In the genomic region with DNA sequence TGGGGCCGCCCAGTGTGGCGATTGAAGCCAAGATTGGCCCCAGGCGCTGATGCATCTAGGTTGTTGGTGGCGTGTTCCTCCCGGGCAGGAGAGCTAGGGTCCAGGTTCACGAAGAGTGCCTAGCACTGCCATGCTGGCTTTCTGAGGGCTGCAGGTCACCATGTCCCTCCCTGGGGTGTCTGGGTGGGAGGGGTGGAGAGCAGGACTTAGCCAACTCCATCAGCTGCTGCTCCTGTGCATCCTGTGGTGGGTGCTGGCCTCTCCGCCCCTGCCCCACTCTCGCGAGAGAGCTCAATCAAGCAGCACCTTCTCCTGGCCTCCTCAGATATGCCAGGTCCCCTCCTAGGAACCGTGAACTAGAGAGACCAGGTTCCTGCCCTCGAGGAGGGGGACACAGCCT, we compare ENCODE assay signal across 17 cellular contexts. TPM values are rescaled to one million over a fixed set of nuclear protein-coding genes. Genes with fewer than 3 reads are reported as not detected.
A peak's percentile ranks its signal among the peaks of the same experiment; 100 is the strongest.
DNase-seq lines count a peak whose midpoint lies in the region; ATAC-seq, FAIRE-seq and TF ChIP-seq lines count a peak whose summit lies in the region.
"Had no signal": no experiment of that assay in that cellular context is flagged by ENCODE, and none has a peak within 500 bp of the region (broad histone marks: within the 10 kb centered on the region; RNA-seq: fewer than 3 reads in every experiment).

No MANE protein-coding gene starts in this region.

- H3K4me3 ChIP-seq in HepG2 (replicated peaks in 1 of 3; ENCODE audit: insufficient read depth in 1 of 3, low read depth in 2 of 3, low read length in 3 of 3): no peak overlapping the region; a peak in 2 of 6 replicates
- H3K4me3 ChIP-seq in right lobe of liver: no peak overlapping the region
- H3K4me3 ChIP-seq: lung had no signal

- H3K36me3 Mint-ChIP-seq in T-helper 17 cell (ENCODE audit: low read depth) (no peaks in the 10 kb centered on the region), immature natural killer cell (no peaks in the 10 kb centered on the region)

- no peaks in the 10 kb centered on the region for H3K9me3 Mint-ChIP-seq in immature natural killer cell

- no peak for TF ChIP-seq POLR2A in HepG2 (IDR thresholded peaks at IDR 0.05; ENCODE audit: insufficient read depth in 1 of 2, low read depth in 2 of 2, low read length in 2 of 2)
- TF ChIP-seq POLR2A in right lobe of liver (IDR thresholded peaks at IDR 0.05): no peak

- TF ChIP-seq CTCF in HepG2 (CRISPR knock-in tag; IDR thresholded peaks at IDR 0.05) (no peak), right lobe of liver (IDR thresholded peaks at IDR 0.05) (no peak)

- H4K20me1 ChIP-seq in HepG2 (ENCODE audit: insufficient read depth, low read length): no peaks in the 10 kb centered on the region

- CTCF ChIA-PET in HepG2 (lab: Yijun Ruan, JAX; ENCODE audit: low intra/inter-chr PET ratio, low total read pairs): no interaction called here

- H3K4me2 ChIP-seq in HepG2 (ENCODE audit: low read depth, low read length): peak overlapping the region; percentile 98; the same call in 1 of the 2 replicates

- no peak for ATAC-seq in HepG2
- ATAC-seq in right lobe of liver: no peak
- no peak for ATAC-seq in T-helper 17 cell
- no peak for ATAC-seq in HG02938 (IDR thresholded peaks at IDR 0.05; ENCODE audit: unreplicated experiment)
- no peak for ATAC-seq in GM18870 (IDR thresholded peaks at IDR 0.05; ENCODE audit: unreplicated experiment)

- H3K36me3 ChIP-seq in HepG2 (replicated peaks in 1 of 2; ENCODE audit: control insufficient read depth in 1 of 2, insufficient read depth in 2 of 2, low read length in 2 of 2): peaks cover 3 to 4% of the 10 kb centered on the region in 2 experiments; a peak in 3 of 5 replicates
- no peaks in the 10 kb centered on the region for H3K36me3 ChIP-seq in right lobe of liver

- H2AFZ ChIP-seq in HepG2 (ENCODE audit: low read length): no peak overlapping the region

- no peaks in the 10 kb centered on the region for H3K9me3 ChIP-seq in HepG2 (ENCODE audit: low read length)
- no peaks in the 10 kb centered on the region for H3K9me3 ChIP-seq in right lobe of liver
- no peaks in the 10 kb centered on the region for H3K9me3 ChIP-seq in T-helper 17 cell (ENCODE audit: control insufficient read depth, low read length, poor library complexity, severe bottlenecking)
- H3K9me3 ChIP-seq: stomach had no signal

- H3K27ac Mint-ChIP-seq in T-helper 17 cell (peak overlapping the region; percentile 88), immature natural killer cell (peak overlapping the region in 1 of 6 donors; percentile 13)

- WGBS in HepG2 (ENCODE audit: low lambda C conversion rate): 98% methylated on average over 6 of the region's 11 CpGs
- WGBS in right lobe of liver (ENCODE audit: insufficient coverage, low coverage, low lambda C conversion rate, missing lambda C conversion rate): no CpG with 5 or more reads among the region's 11 CpGs

- peaks cover 30% of the 10 kb centered on the region for H3K79me2 ChIP-seq in HepG2 (ENCODE audit: insufficient read depth, low read length)

- in situ Hi-C loops in HepG2 (cut with HindIII; ENCODE audit: extremely low pct_ligation_motif_present, low pct_unique_long_range_greater_than_20kb): no loop called here

- no peak overlapping the region for H3K9ac ChIP-seq in HepG2 (ENCODE audit: insufficient read depth, low read depth, low read length)

- H3K4me1 Mint-ChIP-seq in T-helper 17 cell (peaks cover 34% of the 10 kb centered on the region), immature natural killer cell (peaks cover 26 to 35% of the 10 kb centered on the region in 2 donors)

- POLR2A ChIA-PET in HepG2 (lab: Yijun Ruan, JAX): no interaction called here

- DNase-seq in HepG2 (ENCODE audit: low spot score): no peak
- DNase-seq in right lobe of liver: no peak
- DNase-seq in T-helper 17 cell: no peak
- DNase-seq in immature natural killer cell: no peak
- no peak for DNase-seq in 8988T
- no peak for DNase-seq in DMS153 treated with DMSO at 0.1 percent for 48 hours (lab: John Stamatoyannopoulos, UW; ENCODE audit: unreplicated experiment)
- DNase-seq: activated gamma-delta T cell treated with Interleukin-2 at 50 U/mL for 16 hours; effector CD4-positive, alpha-beta T cell; NCI-H1436 treated with DMSO at 0.1 percent for 48 hours; NCI-H446 treated with DMSO at 0.1 percent for 48 hours; small intestine; stomach; T-helper 2 cell had no signal

- H3K4me3 Mint-ChIP-seq in T-helper 17 cell: peak overlapping the region; percentile 28
- peak overlapping the region in 3 of 5 donors; percentile 89 to 93 (median 93) for H3K4me3 Mint-ChIP-seq in immature natural killer cell

- intact Hi-C loops in HepG2 (cut with micrococcal nuclease; ENCODE audit: unreplicated experiment) (no loop called here), right lobe of liver (cut with DNase I) (no loop called here)

- no peak overlapping the region for H3K27ac ChIP-seq in HepG2 (ENCODE audit: extremely low read length, insufficient read depth, low read length)
- H3K27ac ChIP-seq in right lobe of liver: no peak overlapping the region

- no TSS peak for BruUV-seq in HepG2 (replicated peaks; lab: Mats Ljungman, UMichigan)

- TF ChIP-seq EP300 in HepG2 (IDR thresholded peaks at IDR 0.05; ENCODE audit: low read depth in 2 of 2, low read length in 2 of 2): no peak
- TF ChIP-seq EP300 in HepG2 (CRISPR knock-in tag; IDR thresholded peaks at IDR 0.05; ENCODE audit: borderline replicate concordance): no peak

- FAIRE-seq in HepG2 (lab: Jason Lieb, UNC): no peak
- FAIRE-seq: bronchial epithelial cell, small intestine had no signal

- H3K27me3 ChIP-seq in HepG2 (ENCODE audit: control insufficient read depth in 1 of 2, insufficient read depth in 2 of 2, low read length in 2 of 2) (no peaks in the 10 kb centered on the region; a peak in 1 of 5 replicates), right lobe of liver (no peaks in the 10 kb centered on the region)
- H3K27me3 ChIP-seq: stomach had no signal

- peaks cover 45% of the 10 kb centered on the region for H3K4me1 ChIP-seq in HepG2 (ENCODE audit: insufficient read depth, low read length)
- peaks cover 0 to 24% (median 9%) of the 10 kb centered on the region in 4 donors for H3K4me1 ChIP-seq in right lobe of liver

- TF ChIP-seq RAD21 in HepG2 (CRISPR knock-in tag; IDR thresholded peaks at IDR 0.05): no peak

- H3K27me3 Mint-ChIP-seq in T-helper 17 cell (no peaks in the 10 kb centered on the region), immature natural killer cell (ENCODE audit: low read depth in 3 of 3) (peaks cover 7 to 11% (median 10%) of the 10 kb centered on the region in 3 donors)

RNA-seq across cellular contexts. Expression of gene TRMT61A, which starts 1.8 kb away (rescaled TPM):
- total RNA-seq in HepG2 (2016; rRNA removed; fragmentation: Illumina TruSeq; extraction: Trizol) (12.2 and 13.6 TPM in 2 replicates), right lobe of liver (10 to 100 TPM in 2 of 6 experiments, 1 to 10 TPM in 4; 3.8 to 12.1 (median 4.8) TPM), T-helper 17 cell (1 to 10 TPM; 8.2 to 8.3 TPM)
- total RNA-seq in HepG2 (2016; cell fraction: cytosol; rRNA removed; fragmentation: Illumina TruSeq; extraction: Trizol; ENCODE audit: low read depth): 4.0 and 5.2 TPM in 2 replicates
- 12.4 and 14.5 TPM in 2 replicates for total RNA-seq in HepG2 (2016; cell fraction: insoluble cytoplasmic fraction; rRNA removed; fragmentation: Illumina TruSeq; extraction: Trizol)
- 8.3 and 9.6 TPM in 2 replicates for total RNA-seq in HepG2 (2016; cell fraction: membrane; rRNA removed; fragmentation: Illumina TruSeq; extraction: Trizol)
- 10.4 and 11.7 TPM in 2 replicates for total RNA-seq in HepG2 (2016; cell fraction: nucleus; rRNA removed; fragmentation: Illumina TruSeq; extraction: Trizol)
- polyA plus RNA-seq in HepG2 (2011; rRNA removed) (6.5 and 9.8 TPM in 2 replicates), immature natural killer cell (1 to 10 TPM; 1.4 to 7.7 (median 5.0) TPM)
- polyA plus RNA-seq in HepG2 (2011; cell fraction: cytosol; rRNA removed): 6.4 and 11.5 TPM in 2 replicates
- 26.1 and 31.2 TPM in 2 replicates for polyA plus RNA-seq in HepG2 (2011; cell fraction: nucleus; rRNA removed)
- 4.0 and 8.4 TPM in 2 replicates for polyA plus RNA-seq in HepG2 (2012)
- 3.9 and 4.4 TPM in 2 replicates for polyA plus RNA-seq in HepG2 (2016; cell fraction: cytosol; fragmentation: Illumina TruSeq; extraction: Trizol; ENCODE audit: low read depth)
- polyA plus RNA-seq in HepG2 (2016; cell fraction: insoluble cytoplasmic fraction; fragmentation: Illumina TruSeq; extraction: Trizol; ENCODE audit: low read depth): 12.0 and 13.1 TPM in 2 replicates
- polyA plus RNA-seq in HepG2 (2016; cell fraction: membrane; fragmentation: Illumina TruSeq; extraction: Trizol; ENCODE audit: low read depth): 6.7 and 7.2 TPM in 2 replicates
- polyA plus RNA-seq in HepG2 (2016; cell fraction: nucleus; fragmentation: Illumina TruSeq; extraction: Trizol; ENCODE audit: insufficient read depth, low read depth): 13.5 and 14.3 TPM in 2 replicates
- 14.6 and 19.9 TPM in 2 replicates for polyA minus RNA-seq in HepG2 (2011; rRNA and poly(A)+ RNA removed; ENCODE audit: low replicate concordance)
- 4.6 and 4.7 TPM in 2 replicates for polyA minus RNA-seq in HepG2 (2011; cell fraction: cytosol; rRNA and poly(A)+ RNA removed)
- polyA minus RNA-seq in HepG2 (2011; cell fraction: nucleus; rRNA and poly(A)+ RNA removed): 15.8 and 16.6 TPM in 2 replicates

RNA-seq across cellular contexts. Expression of gene CKB, which starts 8.2 kb away (rescaled TPM):
- total RNA-seq in HepG2 (2016; rRNA removed; fragmentation: Illumina TruSeq; extraction: Trizol): 82.3 and 92.4 TPM in 2 replicates
- total RNA-seq in HepG2 (2016; cell fraction: cytosol; rRNA removed; fragmentation: Illumina TruSeq; extraction: Trizol; ENCODE audit: low read depth): 35.0 and 38.6 TPM in 2 replicates
- 77.0 and 90.7 TPM in 2 replicates for total RNA-seq in HepG2 (2016; cell fraction: insoluble cytoplasmic fraction; rRNA removed; fragmentation: Illumina TruSeq; extraction: Trizol)
- 39.1 and 44.5 TPM in 2 replicates for total RNA-seq in HepG2 (2016; cell fraction: membrane; rRNA removed; fragmentation: Illumina TruSeq; extraction: Trizol)
- 55.0 and 62.1 TPM in 2 replicates for total RNA-seq in HepG2 (2016; cell fraction: nucleus; rRNA removed; fragmentation: Illumina TruSeq; extraction: Trizol)
- 179 and 217 TPM in 2 replicates for polyA plus RNA-seq in HepG2 (2011; rRNA removed)
- 94.2 and 257 TPM in 2 replicates for polyA plus RNA-seq in HepG2 (2011; cell fraction: cytosol; rRNA removed)
- polyA plus RNA-seq in HepG2 (2011; cell fraction: nucleus; rRNA removed): 634 and 1,191 TPM in 2 replicates
- 136 and 210 TPM in 2 replicates for polyA plus RNA-seq in HepG2 (2012)
- 60.2 and 68.2 TPM in 2 replicates for polyA plus RNA-seq in HepG2 (2016; cell fraction: cytosol; fragmentation: Illumina TruSeq; extraction: Trizol; ENCODE audit: low read depth)
- 156 and 198 TPM in 2 replicates for polyA plus RNA-seq in HepG2 (2016; cell fraction: insoluble cytoplasmic fraction; fragmentation: Illumina TruSeq; extraction: Trizol; ENCODE audit: low read depth)
- polyA plus RNA-seq in HepG2 (2016; cell fraction: membrane; fragmentation: Illumina TruSeq; extraction: Trizol; ENCODE audit: low read depth): 60.4 and 60.5 TPM in 2 replicates
- polyA plus RNA-seq in HepG2 (2016; cell fraction: nucleus; fragmentation: Illumina TruSeq; extraction: Trizol; ENCODE audit: insufficient read depth, low read depth): 164 and 170 TPM in 2 replicates
- 111 and 125 TPM in 2 replicates for polyA minus RNA-seq in HepG2 (2011; rRNA and poly(A)+ RNA removed; ENCODE audit: low replicate concordance)
- polyA minus RNA-seq in HepG2 (2011; cell fraction: cytosol; rRNA and poly(A)+ RNA removed): 96.8 and 156 TPM in 2 replicates
- 34.2 and 39.0 TPM in 2 replicates for polyA minus RNA-seq in HepG2 (2011; cell fraction: nucleus; rRNA and poly(A)+ RNA removed)
- 10 to 100 TPM in 2 of 6 experiments, 1 to 10 TPM in 4; 3.6 to 57.1 (median 6.7) TPM for total RNA-seq in right lobe of liver
- 1 to 10 TPM; 7.0 to 8.0 TPM for total RNA-seq in T-helper 17 cell
- polyA plus RNA-seq in immature natural killer cell: 1 to 10 TPM in 2 of 3 donors, under 1 TPM in 1; 0.34 to 1.6 (median 1.1) TPM

RNA-seq across cellular contexts. Expression of gene BAG5, which starts 31.6 kb away (rescaled TPM):
- total RNA-seq in HepG2 (2016; rRNA removed; fragmentation: Illumina TruSeq; extraction: Trizol) (21.0 and 34.8 TPM in 2 replicates), right lobe of liver (10 to 100 TPM in 4 of 6 experiments, 1 to 10 TPM in 2; 6.5 to 11.4 (median 10.9) TPM), T-helper 17 cell (10 to 100 TPM; 28.5 to 32.9 TPM)
- total RNA-seq in HepG2 (2016; cell fraction: cytosol; rRNA removed; fragmentation: Illumina TruSeq; extraction: Trizol; ENCODE audit: low read depth): 2.3 and 2.5 TPM in 2 replicates
- total RNA-seq in HepG2 (2016; cell fraction: insoluble cytoplasmic fraction; rRNA removed; fragmentation: Illumina TruSeq; extraction: Trizol): 21.9 and 34.1 TPM in 2 replicates
- total RNA-seq in HepG2 (2016; cell fraction: membrane; rRNA removed; fragmentation: Illumina TruSeq; extraction: Trizol): 11.4 and 14.2 TPM in 2 replicates
- total RNA-seq in HepG2 (2016; cell fraction: nucleus; rRNA removed; fragmentation: Illumina TruSeq; extraction: Trizol): 14.8 and 16.2 TPM in 2 replicates
- polyA plus RNA-seq in HepG2 (2011; rRNA removed) (3.0 and 3.5 TPM in 2 replicates), immature natural killer cell (10 to 100 TPM; 23.5 to 58.7 (median 36.5) TPM)
- polyA plus RNA-seq in HepG2 (2011; cell fraction: cytosol; rRNA removed): 2.5 and 3.9 TPM in 2 replicates
- 3.3 and 3.7 TPM in 2 replicates for polyA plus RNA-seq in HepG2 (2011; cell fraction: nucleus; rRNA removed)
- 7.9 and 9.3 TPM in 2 replicates for polyA plus RNA-seq in HepG2 (2012)
- polyA plus RNA-seq in HepG2 (2016; cell fraction: cytosol; fragmentation: Illumina TruSeq; extraction: Trizol; ENCODE audit: low read depth): 1.0 and 1.3 TPM in 2 replicates
- polyA plus RNA-seq in HepG2 (2016; cell fraction: insoluble cytoplasmic fraction; fragmentation: Illumina TruSeq; extraction: Trizol; ENCODE audit: low read depth): 16.8 and 20.0 TPM in 2 replicates
- 5.3 and 6.2 TPM in 2 replicates for polyA plus RNA-seq in HepG2 (2016; cell fraction: membrane; fragmentation: Illumina TruSeq; extraction: Trizol; ENCODE audit: low read depth)
- 13.8 and 14.6 TPM in 2 replicates for polyA plus RNA-seq in HepG2 (2016; cell fraction: nucleus; fragmentation: Illumina TruSeq; extraction: Trizol; ENCODE audit: insufficient read depth, low read depth)
- polyA minus RNA-seq in HepG2 (2011; rRNA and poly(A)+ RNA removed; ENCODE audit: low replicate concordance): 5.3 and 11.8 TPM in 2 replicates
- 7.2 and 8.6 TPM in 2 replicates for polyA minus RNA-seq in HepG2 (2011; cell fraction: cytosol; rRNA and poly(A)+ RNA removed)
- polyA minus RNA-seq in HepG2 (2011; cell fraction: nucleus; rRNA and poly(A)+ RNA removed): 9.8 and 9.9 TPM in 2 replicates

RNA-seq across cellular contexts. Expression of gene COA8, which starts 31.9 kb away (rescaled TPM):
- total RNA-seq in HepG2 (2016; rRNA removed; fragmentation: Illumina TruSeq; extraction: Trizol) (25.1 and 25.2 TPM in 2 replicates), right lobe of liver (10 to 100 TPM in 5 of 6 experiments, 1 to 10 TPM in 1; 7.5 to 17.7 (median 14.9) TPM), T-helper 17 cell (10 to 100 TPM; 18.3 to 19.4 TPM)
- total RNA-seq in HepG2 (2016; cell fraction: cytosol; rRNA removed; fragmentation: Illumina TruSeq; extraction: Trizol; ENCODE audit: low read depth): 29.4 and 38.9 TPM in 2 replicates
- 25.7 and 29.2 TPM in 2 replicates for total RNA-seq in HepG2 (2016; cell fraction: insoluble cytoplasmic fraction; rRNA removed; fragmentation: Illumina TruSeq; extraction: Trizol)
- total RNA-seq in HepG2 (2016; cell fraction: membrane; rRNA removed; fragmentation: Illumina TruSeq; extraction: Trizol): 46.6 and 48.0 TPM in 2 replicates
- total RNA-seq in HepG2 (2016; cell fraction: nucleus; rRNA removed; fragmentation: Illumina TruSeq; extraction: Trizol): 11.0 and 15.0 TPM in 2 replicates
- polyA plus RNA-seq in HepG2 (2011; rRNA removed) (10.9 and 14.0 TPM in 2 replicates), immature natural killer cell (10 to 100 TPM; 60.6 to 87.5 (median 64.5) TPM)
- polyA plus RNA-seq in HepG2 (2011; cell fraction: cytosol; rRNA removed): 10.2 and 14.5 TPM in 2 replicates
- 2.6 and 3.1 TPM in 2 replicates for polyA plus RNA-seq in HepG2 (2011; cell fraction: nucleus; rRNA removed)
- 25.7 and 32.6 TPM in 2 replicates for polyA plus RNA-seq in HepG2 (2012)
- 63.7 and 73.8 TPM in 2 replicates for polyA plus RNA-seq in HepG2 (2016; cell fraction: cytosol; fragmentation: Illumina TruSeq; extraction: Trizol; ENCODE audit: low read depth)
- 33.7 and 39.8 TPM in 2 replicates for polyA plus RNA-seq in HepG2 (2016; cell fraction: insoluble cytoplasmic fraction; fragmentation: Illumina TruSeq; extraction: Trizol; ENCODE audit: low read depth)
- 52.0 and 59.9 TPM in 2 replicates for polyA plus RNA-seq in HepG2 (2016; cell fraction: membrane; fragmentation: Illumina TruSeq; extraction: Trizol; ENCODE audit: low read depth)
- polyA plus RNA-seq in HepG2 (2016; cell fraction: nucleus; fragmentation: Illumina TruSeq; extraction: Trizol; ENCODE audit: insufficient read depth, low read depth): 21.5 and 21.7 TPM in 2 replicates
- polyA minus RNA-seq in HepG2 (2011; rRNA and poly(A)+ RNA removed; ENCODE audit: low replicate concordance): 4.7 and 5.1 TPM in 2 replicates
- 3.6 and 6.4 TPM in 2 replicates for polyA minus RNA-seq in HepG2 (2011; cell fraction: cytosol; rRNA and poly(A)+ RNA removed)
- polyA minus RNA-seq in HepG2 (2011; cell fraction: nucleus; rRNA and poly(A)+ RNA removed): 10.1 and 11.3 TPM in 2 replicates
